Comparison of ENCODE assay signal across 22 cellular contexts in genomic region chr1:244112046-244112445, GRCh38.
DNase-seq lines count a peak whose midpoint lies in the region; ATAC-seq, FAIRE-seq and TF ChIP-seq lines count a peak whose summit lies in the region.
"Had no signal": no experiment of that assay in that cellular context is flagged by ENCODE, and none has a peak within 500 bp of the region (broad histone marks: within the 10 kb centered on the region; RNA-seq: fewer than 3 reads in every experiment).

No MANE protein-coding gene starts in this region.

- no peak for TF ChIP-seq CTCF in epithelial cell of proximal tubule (conservative IDR thresholded peaks at IDR 0.05; ENCODE audit: low read depth, low read length)
- TF ChIP-seq CTCF in retinal pigment epithelial cell (conservative IDR thresholded peaks at IDR 0.05; ENCODE audit: low read depth, low read length): no peak

- ATAC-seq in GM18868 (IDR thresholded peaks at IDR 0.05; ENCODE audit: unreplicated experiment) (no peak), Right ventricle myocardium superior (ENCODE audit: poor library complexity) (no peak), HG03378 (IDR thresholded peaks at IDR 0.05; ENCODE audit: unreplicated experiment) (no peak)
- ATAC-seq: GM23338, Panc1 had no signal

- 93 to 100% methylated on average over 4 to 5 of the region's 5 CpGs for WGBS in mesodermal cell (ENCODE audit: insufficient coverage in 2 of 2), 2 experiments

- DNase-seq in RCC 7860 (ENCODE audit: low spot score): peak; percentile 18
- DNase-seq in epithelial cell of proximal tubule (ENCODE audit: low read depth): peak; percentile 56
- peak; percentile 34 for DNase-seq in retinal pigment epithelial cell (ENCODE audit: low read depth)
- no peak for DNase-seq in activated CD4-positive, alpha-beta T cell treated with anti-CD3 and anti-CD28 coated beads for 1 hour
- DNase-seq in Right ventricle myocardium superior: no peak
- DNase-seq: Caco-2; CD4-positive, alpha-beta T cell; DND-41; NCI-H1105; NCI-H146; NCI-H2029; NCI-H2227 treated with DMSO at 0.1 percent for 48 hours; NCI-H510A; NK-92 treated with Interleukin-12 subunit alpha and Interleukin-12 subunit beta, amount 100 ng/mL, for 24 hours; SJCRH30 had no signal

- FAIRE-seq in RCC 7860 (lab: Jason Lieb, UNC): peak; percentile 61
- FAIRE-seq: GM12878 had no signal

- no peaks in the 10 kb centered on the region for H3K36me3 ChIP-seq in mesodermal cell (ENCODE audit: control insufficient read depth, insufficient read depth, low read length)
- H3K36me3 ChIP-seq: BLaER1, SJCRH30 had no signal

- no peak overlapping the region for H3K4me3 ChIP-seq in epithelial cell of proximal tubule (ENCODE audit: low read depth, low read length)
- no peak overlapping the region for H3K4me3 ChIP-seq in mesodermal cell (ENCODE audit: extremely low read depth, insufficient read depth, low read length, poor library complexity, severe bottlenecking)
- H3K4me3 ChIP-seq in retinal pigment epithelial cell (ENCODE audit: low read length): no peak overlapping the region
- H3K4me3 ChIP-seq: BLaER1, GM12878, GM23338, SJCRH30 had no signal

- intact Hi-C loops in Right ventricle myocardium superior (cut with DNase I): no loop called here

- peaks cover 13% of the 10 kb centered on the region for H3K4me1 ChIP-seq in mesodermal cell (ENCODE audit: control insufficient read depth, insufficient read depth, low read length, poor library complexity, severe bottlenecking)
- H3K4me1 ChIP-seq: Caco-2 had no signal

- peak overlapping the region; percentile 51 for H3K27ac ChIP-seq in mesodermal cell (ENCODE audit: low read depth, low read length, severe bottlenecking)
- H3K27ac ChIP-seq: BLaER1, SJCRH30 had no signal

- H3K9me3 ChIP-seq in mesodermal cell (ENCODE audit: control insufficient read depth, low read length): no peaks in the 10 kb centered on the region
- H3K9me3 ChIP-seq: BLaER1, Caco-2 had no signal

Comparison
In these comparisons a context has a peak if more than half of its experiments do, and no peak if none do; other contexts are left out.
1. DNase-seq: peak in RCC 7860 (single experiment), epithelial cell of proximal tubule (single experiment) and retinal pigment epithelial cell (single experiment); none in activated CD4-positive, alpha-beta T cell treated with anti-CD3 and anti-CD28 coated beads for 1 hour (single experiment) and Right ventricle myocardium superior (single experiment).